Comparison of ENCODE assay signal across 15 cellular contexts in the genomic region with DNA sequence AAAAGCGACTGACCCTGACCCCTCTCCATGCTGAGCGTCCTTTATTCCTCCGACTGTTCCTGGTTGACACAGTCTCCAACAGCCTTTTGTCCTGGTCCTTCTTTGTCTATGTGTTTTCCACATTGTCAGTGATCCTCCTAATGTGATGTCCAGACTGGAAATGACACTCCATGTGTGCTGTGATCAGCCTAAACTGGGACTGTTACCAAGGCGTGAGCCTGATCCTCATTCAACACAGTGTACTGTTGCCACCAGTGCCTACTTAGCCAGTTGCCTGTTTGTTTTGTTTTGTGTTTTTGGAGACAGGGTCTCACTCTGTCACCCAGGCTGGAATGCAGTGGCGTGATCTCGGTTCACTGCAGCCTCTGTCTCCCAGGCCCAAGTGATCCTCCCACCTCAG.
DNase-seq lines count a peak whose midpoint lies in the region; ATAC-seq and TF ChIP-seq lines count a peak whose summit lies in the region.
"Had no signal": no experiment of that assay in that cellular context is flagged by ENCODE, and none has a peak within 500 bp of the region (broad histone marks: within the 10 kb centered on the region; RNA-seq: fewer than 3 reads in every experiment).

No MANE protein-coding gene starts in this region.

- no peaks in the 10 kb centered on the region for H3K9me3 Mint-ChIP-seq in nephron progenitor cell
- no peaks in the 10 kb centered on the region for H3K9me3 Mint-ChIP-seq in CD8-positive, alpha-beta memory T cell

- H3K4me1 ChIP-seq in right cardiac atrium (ENCODE audit: control insufficient read depth, insufficient read depth, low read length) (peaks cover 8% of the 10 kb centered on the region), right atrium auricular region (peaks cover 0 to 31% of the 10 kb centered on the region in 2 donors)
- no peaks in the 10 kb centered on the region for H3K4me1 ChIP-seq in CD8-positive, alpha-beta memory T cell (ENCODE audit: insufficient read depth, low read length)

- peak; percentile 54 to 66 for ATAC-seq in right cardiac atrium
- ATAC-seq: HCT116 had no signal

- peaks cover 24% of the 10 kb centered on the region for H3K4me1 Mint-ChIP-seq in nephron progenitor cell
- H3K4me1 Mint-ChIP-seq in CD8-positive, alpha-beta memory T cell, result no peaks in the 10 kb centered on the region
- H3K4me1 Mint-ChIP-seq: B cell; CD4-positive, alpha-beta memory T cell had no signal

- POLR2A ChIA-PET in CD8-positive, alpha-beta memory T cell (lab: Charles Lee), result no interaction called here

- TF ChIP-seq CTCF in right atrium auricular region (IDR thresholded peaks at IDR 0.05) (no peak), VCaP (conservative IDR thresholded peaks at IDR 0.05) (no peak), nephron progenitor cell (IDR thresholded peaks at IDR 0.05) (no peak)

- H3K36me3 ChIP-seq in right atrium auricular region, result no peaks in the 10 kb centered on the region
- no peaks in the 10 kb centered on the region for H3K36me3 ChIP-seq in CD8-positive, alpha-beta memory T cell (ENCODE audit: insufficient read depth, low read length)

- H3K36me3 Mint-ChIP-seq in nephron progenitor cell (ENCODE audit: low read depth), result no peaks in the 10 kb centered on the region
- no peaks in the 10 kb centered on the region for H3K36me3 Mint-ChIP-seq in CD8-positive, alpha-beta memory T cell
- H3K36me3 Mint-ChIP-seq: CD4-positive, alpha-beta memory T cell had no signal

- H3K27ac ChIP-seq in right cardiac atrium (ENCODE audit: low read length) (no peak overlapping the region), right atrium auricular region (no peak overlapping the region), VCaP (peak overlapping the region; percentile 66)
- H3K27ac ChIP-seq in CD8-positive, alpha-beta memory T cell (ENCODE audit: low read depth, low read length), result no peak overlapping the region
- H3K27ac ChIP-seq: HL-60 had no signal

- CTCF ChIA-PET in CD8-positive, alpha-beta memory T cell (lab: Charles Lee), result no interaction called here

- no peak overlapping the region for H3K4me3 ChIP-seq in right cardiac atrium (ENCODE audit: low read length)
- H3K4me3 ChIP-seq in right atrium auricular region, result no peak overlapping the region
- H3K4me3 ChIP-seq in CD8-positive, alpha-beta memory T cell (ENCODE audit: low read length), result no peak overlapping the region

- 89% methylated on average over 6 of the region's 6 CpGs for WGBS in right cardiac atrium

- peak overlapping the region; percentile 30 for H3K27ac Mint-ChIP-seq in nephron progenitor cell
- H3K27ac Mint-ChIP-seq in CD8-positive, alpha-beta memory T cell, result no peak overlapping the region
- H3K27ac Mint-ChIP-seq: B cell; CD4-positive, alpha-beta memory T cell had no signal

- no peak overlapping the region for H3K4me3 Mint-ChIP-seq in nephron progenitor cell
- no peak overlapping the region for H3K4me3 Mint-ChIP-seq in CD8-positive, alpha-beta memory T cell
- H3K4me3 Mint-ChIP-seq: B cell; CD4-positive, alpha-beta memory T cell had no signal

- H3K9me3 ChIP-seq in right cardiac atrium (ENCODE audit: control insufficient read depth, low read length), result no peaks in the 10 kb centered on the region
- no peaks in the 10 kb centered on the region for H3K9me3 ChIP-seq in right atrium auricular region
- no peaks in the 10 kb centered on the region for H3K9me3 ChIP-seq in CD8-positive, alpha-beta memory T cell (ENCODE audit: low read length)

- intact Hi-C loops in right cardiac atrium (cut with DNase I), result no loop called here

- H3K27me3 ChIP-seq in right cardiac atrium (ENCODE audit: control insufficient read depth, insufficient read depth) (no peaks in the 10 kb centered on the region), right atrium auricular region (no peaks in the 10 kb centered on the region)
- H3K27me3 ChIP-seq in CD8-positive, alpha-beta memory T cell (ENCODE audit: insufficient read depth, low read length, poor library complexity, severe bottlenecking), result no peaks in the 10 kb centered on the region

- DNase-seq in right cardiac atrium (no peak), right atrium auricular region (ENCODE audit: low spot score) (no peak), nephron progenitor cell (no peak), UCSD-AML1 (lab: John Stamatoyannopoulos, UW; ENCODE audit: unreplicated experiment) (no peak)
- no peak for DNase-seq in activated T-cell treated with anti-CD3 and anti-CD28 coated beads, Interleukin-2, amount 50 U/mL, for 1 hour
- no peak for DNase-seq in CD8-positive, alpha-beta memory T cell
- DNase-seq: C1 segment of cervical spinal cord; CD4-positive, alpha-beta memory T cell; COR-L47; DND-41; GDM1 had no signal

- H3K27me3 Mint-ChIP-seq in nephron progenitor cell (ENCODE audit: low read depth, poor library complexity), result peaks cover 3% of the 10 kb centered on the region
- peaks cover 0 to 4% of the 10 kb centered on the region in 2 donors for H3K27me3 Mint-ChIP-seq in CD8-positive, alpha-beta memory T cell
